In the genomic region with DNA sequence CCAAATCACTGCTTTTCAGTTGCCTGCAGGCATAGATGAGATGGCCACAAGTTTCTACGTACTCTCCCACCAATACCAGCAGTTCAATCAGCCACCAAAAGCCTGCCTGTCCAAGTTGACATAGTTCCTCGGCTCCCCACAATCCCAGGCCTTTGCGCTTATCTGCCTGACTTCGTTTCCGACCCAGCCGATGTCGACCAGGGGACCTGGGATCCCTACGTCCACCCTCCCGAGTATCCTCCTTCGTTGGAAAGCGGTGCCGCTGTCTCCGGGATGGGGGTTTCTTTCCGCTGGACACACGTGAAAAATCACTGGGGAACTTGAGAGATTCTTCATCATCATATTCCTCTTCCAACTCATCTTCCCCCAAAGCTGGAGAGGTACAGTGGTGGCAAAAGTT, we compare ENCODE assay signal across 12 cellular contexts. TPM values are rescaled to one million over a fixed set of nuclear protein-coding genes. Genes with fewer than 3 reads are reported as not detected.
DNase-seq lines count a peak whose midpoint lies in the region; ATAC-seq, FAIRE-seq and TF ChIP-seq lines count a peak whose summit lies in the region.
"Had no signal": no experiment of that assay in that cellular context is flagged by ENCODE, and none has a peak within 500 bp of the region (broad histone marks: within the 10 kb centered on the region; RNA-seq: fewer than 3 reads in every experiment).

No MANE protein-coding gene starts in this region.

- H4K20me1 ChIP-seq in K562 (replicated peaks; ENCODE audit: control insufficient read depth, insufficient read depth, low read length): peaks cover 4% of the 10 kb centered on the region; the same call in 1 of the 2 replicates

- DNase-seq in CD4-positive, alpha-beta T cell: no peak
- DNase-seq in K562 (ENCODE audit: extremely low read depth in 1 of 4, low spot score in 3 of 4) (no peak), middle frontal gyrus (ENCODE audit: extremely low spot score, low spot score) (no peak), NCI-H226 (no peak)
- no peak for DNase-seq in natural killer cell treated with Interleukin-12 subunit alpha and Interleukin-12 subunit beta and Interleukin-15 and Interleukin-18, amount 100 ng/mL, for 72 hours (ENCODE audit: low spot score)
- DNase-seq: DMS79 treated with DMSO at 0.1 percent for 48 hours, MM.1S had no signal

- H3K36me3 Mint-ChIP-seq in CD4-positive, alpha-beta T cell (ENCODE audit: low read depth): peaks cover 44% of the 10 kb centered on the region
- peaks cover 1% of the 10 kb centered on the region for H3K36me3 Mint-ChIP-seq in IgD-negative memory B cell
- H3K36me3 Mint-ChIP-seq in natural killer cell treated with Interleukin-12 subunit alpha and Interleukin-12 subunit beta and Interleukin-15 and Interleukin-18, amount 100 ng/mL, for 72 hours: peaks cover 4% of the 10 kb centered on the region

- in situ Hi-C loops in K562 (cut with MboI): no loop called here

- TF ChIP-seq EP300 in K562 (IDR thresholded peaks at IDR 0.05; ENCODE audit: low read length): no peak

- peaks cover 74% of the 10 kb centered on the region for H3K4me1 Mint-ChIP-seq in CD4-positive, alpha-beta T cell (ENCODE audit: low read depth)
- H3K4me1 Mint-ChIP-seq in IgD-negative memory B cell: peaks cover 24 to 28% (median 25%) of the 10 kb centered on the region in 3 donors
- H3K4me1 Mint-ChIP-seq in natural killer cell treated with Interleukin-12 subunit alpha and Interleukin-12 subunit beta and Interleukin-15 and Interleukin-18, amount 100 ng/mL, for 72 hours (ENCODE audit: low read depth in 2 of 2): peaks cover 42 to 49% of the 10 kb centered on the region in 2 donors

- peak overlapping the region; percentile 88 for H3K27ac Mint-ChIP-seq in CD4-positive, alpha-beta T cell
- peak overlapping the region; percentile 27 to 93 (median 90) for H3K27ac Mint-ChIP-seq in IgD-negative memory B cell
- H3K27ac Mint-ChIP-seq in natural killer cell treated with Interleukin-12 subunit alpha and Interleukin-12 subunit beta and Interleukin-15 and Interleukin-18, amount 100 ng/mL, for 72 hours: peak overlapping the region; percentile 90 to 97

- WGBS in K562 (ENCODE audit: insufficient coverage, low coverage, missing lambda C conversion rate): 69% methylated on average over 15 of the region's 15 CpGs

- CTCF ChIA-PET in CD4-positive, alpha-beta T cell (lab: Charles Lee): no interaction called here
- CTCF ChIA-PET in K562 (lab: Yijun Ruan, JAX; ENCODE audit: low intra/inter-chr PET ratio): no interaction called here

- H3K27me3 Mint-ChIP-seq in CD4-positive, alpha-beta T cell: no peaks in the 10 kb centered on the region
- no peaks in the 10 kb centered on the region for H3K27me3 Mint-ChIP-seq in IgD-negative memory B cell
- H3K27me3 Mint-ChIP-seq in natural killer cell treated with Interleukin-12 subunit alpha and Interleukin-12 subunit beta and Interleukin-15 and Interleukin-18, amount 100 ng/mL, for 72 hours: no peaks in the 10 kb centered on the region

- POLR2A ChIA-PET in CD4-positive, alpha-beta T cell (lab: Charles Lee): interaction anchor here (1.2 to 2.3 kb wide), 3 partner anchors 10 to 105 kb away, joined by 3 to 18 read pairs (median 6); partner anchors contain the start of genes ORMDL2 and SARNP
- POLR2A ChIA-PET in K562 (lab: Yijun Ruan, JAX): interaction anchor here (0.5 to 1.9 kb wide), 5 partner anchors 10 to 506 kb away, joined by 3 to 10 read pairs (median 3); partner anchors contain the start of genes ORMDL2 and SARNP

- no peak for ATAC-seq in CD4-positive, alpha-beta T cell (ENCODE audit: poor library complexity)
- no peak for ATAC-seq in K562
- ATAC-seq in natural killer cell treated with Interleukin-12 subunit alpha and Interleukin-12 subunit beta and Interleukin-15 and Interleukin-18, amount 100 ng/mL, for 72 hours: no peak
- ATAC-seq in HG03095 (IDR thresholded peaks at IDR 0.05; ENCODE audit: unreplicated experiment): no peak
- ATAC-seq in HG02763 (IDR thresholded peaks at IDR 0.05; ENCODE audit: unreplicated experiment): no peak

- no TSS peak for BruUV-seq in K562 (replicated peaks; lab: Mats Ljungman, UMichigan)

- H3K27ac ChIP-seq in CD4-positive, alpha-beta T cell (ENCODE audit: low read depth, low read length): no peak overlapping the region
- peak overlapping the region; percentile 26; the same call in 2 of the 3 replicates for H3K27ac ChIP-seq in K562 (ENCODE audit: extremely low read depth, low read depth, low read length)

- peak overlapping the region; percentile 94 for H3K4me2 ChIP-seq in K562 (ENCODE audit: insufficient read depth, low read length)

- H3K9me3 ChIP-seq in CD4-positive, alpha-beta T cell (ENCODE audit: control insufficient read depth, low read length): no peaks in the 10 kb centered on the region
- H3K9me3 ChIP-seq in K562 (replicated peaks; ENCODE audit: control insufficient read depth, insufficient read depth, low read depth, low read length): no peaks in the 10 kb centered on the region
- H3K9me3 ChIP-seq: right atrium auricular region had no signal

- H3K36me3 ChIP-seq in K562 (ENCODE audit: control insufficient read depth, insufficient read depth, low read length): peaks cover 46% of the 10 kb centered on the region; the same call in 2 of the 3 replicates

- FAIRE-seq in K562 (lab: Jason Lieb, UNC): no peak
- FAIRE-seq: colon had no signal

- H3K4me1 ChIP-seq in K562 (replicated peaks in 1 of 2; ENCODE audit: control insufficient read depth in 2 of 2, insufficient read depth in 2 of 2, low read length in 2 of 2): peaks cover 28 to 38% of the 10 kb centered on the region in 2 experiments; a peak in 4 of 5 replicates

- peak overlapping the region; percentile 37 to 78; a peak in 3 of 4 replicates for H3K9ac ChIP-seq in K562 (ENCODE audit: insufficient read depth in 1 of 2, low read depth in 2 of 2, low read length in 2 of 2)

- TF ChIP-seq CTCF in CD4-positive, alpha-beta T cell (IDR thresholded peaks at IDR 0.05): no peak
- TF ChIP-seq CTCF in K562 (IDR thresholded peaks at IDR 0.05 in 2 of 3, conservative IDR thresholded peaks at IDR 0.05 in 1 of 3; ENCODE audit: insufficient read depth in 2 of 3, low read depth in 1 of 3, low read length in 3 of 3): no peak

- H3K4me3 ChIP-seq in K562: peak overlapping the region; percentile 31

- H2AFZ ChIP-seq in K562 (ENCODE audit: low read depth, low read length): no peak overlapping the region

- H3K79me2 ChIP-seq in K562 (ENCODE audit: control insufficient read depth, insufficient read depth, low read length): peaks cover 61% of the 10 kb centered on the region

- peak overlapping the region; percentile 100 for H3K4me3 Mint-ChIP-seq in CD4-positive, alpha-beta T cell
- H3K4me3 Mint-ChIP-seq in IgD-negative memory B cell: peak overlapping the region; percentile 66 to 99 (median 97)
- peak overlapping the region; percentile 98 for H3K4me3 Mint-ChIP-seq in natural killer cell treated with Interleukin-12 subunit alpha and Interleukin-12 subunit beta and Interleukin-15 and Interleukin-18, amount 100 ng/mL, for 72 hours

- no peaks in the 10 kb centered on the region for H3K9me1 ChIP-seq in K562 (ENCODE audit: control insufficient read depth, insufficient read depth, low read length)

- no peak for TF ChIP-seq RAD21 in K562 (CRISPR knock-in tag; conservative IDR thresholded peaks at IDR 0.05 in 1 of 2, IDR thresholded peaks at IDR 0.05 in 1 of 2)

- intact Hi-C loops in CD4-positive, alpha-beta T cell (cut with DNase I, micrococcal nuclease): loop anchor here (1.0 to 10.0 kb wide), 4 partner anchors 10 to 897 kb away; partner anchors contain the start of genes NACA (in 1 of the 2), ORMDL2 (in 1 of the 2), PA2G4 (in 1 of the 2) and RPS26 (in 1 of the 2)
- intact Hi-C loops in K562 (cut with micrococcal nuclease): loop anchor here (5.0 kb wide), 1 partner anchor 214 kb away; the partner anchor contains the start of gene RPS26

- H3K9me3 Mint-ChIP-seq in CD4-positive, alpha-beta T cell: no peaks in the 10 kb centered on the region
- no peaks in the 10 kb centered on the region for H3K9me3 Mint-ChIP-seq in IgD-negative memory B cell
- no peaks in the 10 kb centered on the region for H3K9me3 Mint-ChIP-seq in natural killer cell treated with Interleukin-12 subunit alpha and Interleukin-12 subunit beta and Interleukin-15 and Interleukin-18, amount 100 ng/mL, for 72 hours

- no peaks in the 10 kb centered on the region for H3K27me3 ChIP-seq in CD4-positive, alpha-beta T cell (ENCODE audit: control insufficient read depth, insufficient read depth, low read length)
- H3K27me3 ChIP-seq in K562 (ENCODE audit: control insufficient read depth in 2 of 2, insufficient read depth in 2 of 2, low read length in 2 of 2): no peaks in the 10 kb centered on the region
- H3K27me3 ChIP-seq: right atrium auricular region had no signal

- no peak for TF ChIP-seq POLR2A in K562 (conservative IDR thresholded peaks at IDR 0.05)

RNA-seq across cellular contexts. Expression of gene DNAJC14, which starts 1.6 kb away (rescaled TPM):
- 10 to 100 TPM; 17.8 to 21.0 TPM for total RNA-seq in CD4-positive, alpha-beta T cell
- 35.9 TPM for polyA plus RNA-seq in IgD-negative memory B cell
- 19.9 and 22.5 TPM in 2 replicates for total RNA-seq in K562 (2011; cell fraction: chromatin; rRNA removed; ENCODE audit: low replicate concordance)
- 14.2 and 16.4 TPM in 2 replicates for total RNA-seq in K562 (2011; cell fraction: nucleolus; rRNA removed)
- 25.2 and 34.0 TPM in 2 replicates for total RNA-seq in K562 (2011; cell fraction: nucleoplasm; rRNA removed)
- 29.8 and 38.0 TPM in 2 replicates for total RNA-seq in K562 (2014; rRNA removed)
- total RNA-seq in K562 (2014; rRNA removed; fragmentation: Illumina TruSeq; extraction: Trizol): 28.8 and 33.2 TPM in 2 replicates
- total RNA-seq in K562 (2015; rRNA removed; fragmentation: Illumina TruSeq; extraction: Trizol): 37.3 and 40.9 TPM in 2 replicates
- 29.6 and 32.0 TPM in 2 replicates for total RNA-seq in K562 (2021)
- 7.3 and 10.4 TPM in 2 replicates for polyA plus RNA-seq in K562 (2011; rRNA removed)
- polyA plus RNA-seq in K562 (2011; cell fraction: cytosol; rRNA removed): 12.9 and 15.5 TPM in 2 replicates
- 6.4 and 10.4 TPM in 2 replicates for polyA plus RNA-seq in K562 (2011; cell fraction: nucleus; rRNA removed)
- 21.6 and 26.6 TPM in 2 replicates for polyA plus RNA-seq in K562 (2012)
- polyA plus RNA-seq in K562 (2014; fragmentation: Illumina TruSeq; extraction: Trizol): 34.2 and 41.3 TPM in 2 replicates
- 10 to 100 TPM in 1 of 2 experiments, 1 to 10 TPM in 1; 5.5 to 18.9 TPM for polyA plus RNA-seq in K562 (2014; fragmentation: Nextera tagmentation; extraction: Ambion mirVana)
- polyA plus RNA-seq in K562 (2014; rRNA removed): 19.2 and 20.4 TPM in 2 replicates
- polyA minus RNA-seq in K562 (2011; rRNA and poly(A)+ RNA removed): 9.0 and 9.7 TPM in 2 replicates
- 7.9 and 11.9 TPM in 2 replicates for polyA minus RNA-seq in K562 (2011; cell fraction: cytosol; rRNA and poly(A)+ RNA removed)
- 4.4 and 7.0 TPM in 2 replicates for polyA minus RNA-seq in K562 (2011; cell fraction: nucleus; rRNA and poly(A)+ RNA removed)
- 10 to 100 TPM; 38.8 to 40.0 TPM for total RNA-seq in natural killer cell treated with Interleukin-12 subunit alpha and Interleukin-12 subunit beta and Interleukin-15 and Interleukin-18, amount 100 ng/mL, for 72 hours

RNA-seq across cellular contexts. Expression of gene ORMDL2, which starts 10.0 kb away (rescaled TPM):
- total RNA-seq in CD4-positive, alpha-beta T cell: 10 to 100 TPM; 13.0 to 14.9 TPM
- polyA plus RNA-seq in IgD-negative memory B cell: 97.5 TPM
- total RNA-seq in K562 (2011; cell fraction: chromatin; rRNA removed; ENCODE audit: low replicate concordance): 43.2 and 59.0 TPM in 2 replicates
- 52.1 and 60.7 TPM in 2 replicates for total RNA-seq in K562 (2011; cell fraction: nucleolus; rRNA removed)
- total RNA-seq in K562 (2011; cell fraction: nucleoplasm; rRNA removed): 62.7 and 65.0 TPM in 2 replicates
- 9.9 and 13.6 TPM in 2 replicates for total RNA-seq in K562 (2014; rRNA removed)
- total RNA-seq in K562 (2014; rRNA removed; fragmentation: Illumina TruSeq; extraction: Trizol): 41.8 and 42.9 TPM in 2 replicates
- total RNA-seq in K562 (2015; rRNA removed; fragmentation: Illumina TruSeq; extraction: Trizol): 21.6 and 23.3 TPM in 2 replicates
- total RNA-seq in K562 (2021): 32.7 and 34.3 TPM in 2 replicates
- 23.3 and 34.4 TPM in 2 replicates for polyA plus RNA-seq in K562 (2011; rRNA removed)
- 33.2 and 42.6 TPM in 2 replicates for polyA plus RNA-seq in K562 (2011; cell fraction: cytosol; rRNA removed)
- polyA plus RNA-seq in K562 (2011; cell fraction: nucleus; rRNA removed): 20.9 and 22.1 TPM in 2 replicates
- polyA plus RNA-seq in K562 (2012): 37.0 and 51.4 TPM in 2 replicates
- 35.7 and 45.2 TPM in 2 replicates for polyA plus RNA-seq in K562 (2014; fragmentation: Illumina TruSeq; extraction: Trizol)
- polyA plus RNA-seq in K562 (2014; fragmentation: Nextera tagmentation; extraction: Ambion mirVana): 100 to 1,000 TPM in 1 of 2 experiments, 10 to 100 TPM in 1; 98.0 to 113 TPM
- 21.7 and 27.0 TPM in 2 replicates for polyA plus RNA-seq in K562 (2014; rRNA removed)
- 36.5 and 42.4 TPM in 2 replicates for polyA minus RNA-seq in K562 (2011; rRNA and poly(A)+ RNA removed)
- polyA minus RNA-seq in K562 (2011; cell fraction: cytosol; rRNA and poly(A)+ RNA removed): 10.3 and 21.0 TPM in 2 replicates
- 15.8 and 25.9 TPM in 2 replicates for polyA minus RNA-seq in K562 (2011; cell fraction: nucleus; rRNA and poly(A)+ RNA removed)
- total RNA-seq in natural killer cell treated with Interleukin-12 subunit alpha and Interleukin-12 subunit beta and Interleukin-15 and Interleukin-18, amount 100 ng/mL, for 72 hours: 10 to 100 TPM; 36.9 to 56.7 TPM

RNA-seq across cellular contexts. Expression of gene SARNP, which starts 10.3 kb away (rescaled TPM):
- total RNA-seq in CD4-positive, alpha-beta T cell: 10 to 100 TPM; 38.2 to 38.6 TPM
- polyA plus RNA-seq in IgD-negative memory B cell: 94.2 TPM
- total RNA-seq in K562 (2011; cell fraction: chromatin; rRNA removed; ENCODE audit: low replicate concordance): 60.9 and 133 TPM in 2 replicates
- total RNA-seq in K562 (2011; cell fraction: nucleolus; rRNA removed): 37.2 and 42.0 TPM in 2 replicates
- 64.7 and 91.5 TPM in 2 replicates for total RNA-seq in K562 (2011; cell fraction: nucleoplasm; rRNA removed)
- total RNA-seq in K562 (2014; rRNA removed): 111 and 202 TPM in 2 replicates
- 174 and 193 TPM in 2 replicates for total RNA-seq in K562 (2014; rRNA removed; fragmentation: Illumina TruSeq; extraction: Trizol)
- 147 and 154 TPM in 2 replicates for total RNA-seq in K562 (2015; rRNA removed; fragmentation: Illumina TruSeq; extraction: Trizol)
- total RNA-seq in K562 (2021): 70.1 and 77.8 TPM in 2 replicates
- polyA plus RNA-seq in K562 (2011; rRNA removed): 156 and 174 TPM in 2 replicates
- 43.4 and 112 TPM in 2 replicates for polyA plus RNA-seq in K562 (2011; cell fraction: cytosol; rRNA removed)
- polyA plus RNA-seq in K562 (2011; cell fraction: nucleus; rRNA removed): 37.7 and 65.4 TPM in 2 replicates
- 99.8 and 146 TPM in 2 replicates for polyA plus RNA-seq in K562 (2012)
- polyA plus RNA-seq in K562 (2014; fragmentation: Illumina TruSeq; extraction: Trizol): 198 and 206 TPM in 2 replicates
- polyA plus RNA-seq in K562 (2014; fragmentation: Nextera tagmentation; extraction: Ambion mirVana): 100 to 1,000 TPM; 342 to 400 TPM
- polyA plus RNA-seq in K562 (2014; rRNA removed): 212 and 228 TPM in 2 replicates
- polyA minus RNA-seq in K562 (2011; rRNA and poly(A)+ RNA removed): 80.6 and 102 TPM in 2 replicates
- 16.2 and 17.3 TPM in 2 replicates for polyA minus RNA-seq in K562 (2011; cell fraction: cytosol; rRNA and poly(A)+ RNA removed)
- 18.3 and 38.1 TPM in 2 replicates for polyA minus RNA-seq in K562 (2011; cell fraction: nucleus; rRNA and poly(A)+ RNA removed)
- total RNA-seq in natural killer cell treated with Interleukin-12 subunit alpha and Interleukin-12 subunit beta and Interleukin-15 and Interleukin-18, amount 100 ng/mL, for 72 hours: 10 to 100 TPM; 68.0 to 74.9 TPM

RNA-seq across cellular contexts. Expression of gene MMP19, which starts 14.9 kb away (rescaled TPM):
- total RNA-seq in CD4-positive, alpha-beta T cell: not detected
- polyA plus RNA-seq in IgD-negative memory B cell (not detected), K562 (2011; rRNA removed) (1.3 and 1.6 TPM in 2 replicates), K562 (2014; fragmentation: Illumina TruSeq; extraction: Trizol) (0.89 and 1.00 TPM in 2 replicates), K562 (2014; fragmentation: Nextera tagmentation; extraction: Ambion mirVana) (under 1 TPM; 0.25 to 0.56 TPM), K562 (2014; rRNA removed) (0.47 and 0.66 TPM in 2 replicates)
- total RNA-seq in K562 (2011; cell fraction: chromatin; rRNA removed; ENCODE audit: low replicate concordance): 4.1 and 10.5 TPM in 2 replicates
- total RNA-seq in K562 (2011; cell fraction: nucleolus; rRNA removed): 3.6 and 6.3 TPM in 2 replicates
- total RNA-seq in K562 (2011; cell fraction: nucleoplasm; rRNA removed): 4.3 and 6.6 TPM in 2 replicates
- total RNA-seq in K562 (2014; rRNA removed) (0.29 and 0.59 TPM in 2 replicates), K562 (2014; rRNA removed; fragmentation: Illumina TruSeq; extraction: Trizol) (0.35 and 0.87 TPM in 2 replicates), K562 (2015; rRNA removed; fragmentation: Illumina TruSeq; extraction: Trizol) (0.14 and 0.30 TPM in 2 replicates), K562 (2021) (1.1 and 1.3 TPM in 2 replicates)
- 1.3 TPM in 2 replicates for polyA plus RNA-seq in K562 (2011; cell fraction: cytosol; rRNA removed)
- 4.6 and 8.1 TPM in 2 replicates for polyA plus RNA-seq in K562 (2011; cell fraction: nucleus; rRNA removed)
- 1.3 and 4.0 TPM in 2 replicates for polyA plus RNA-seq in K562 (2012)
- 0.33 and 0.67 TPM in 2 replicates for polyA minus RNA-seq in K562 (2011; rRNA and poly(A)+ RNA removed)
- 0.57 TPM in 1 of 2 replicates, not detected in the other for polyA minus RNA-seq in K562 (2011; cell fraction: cytosol; rRNA and poly(A)+ RNA removed)
- polyA minus RNA-seq in K562 (2011; cell fraction: nucleus; rRNA and poly(A)+ RNA removed): 1.4 and 1.8 TPM in 2 replicates
- under 1 TPM in 1 of 2 donors, not detected in 1; 0.24 TPM for total RNA-seq in natural killer cell treated with Interleukin-12 subunit alpha and Interleukin-12 subunit beta and Interleukin-15 and Interleukin-18, amount 100 ng/mL, for 72 hours
